Comparison of ENCODE assay signal across 1 cellular context in the genomic region with DNA sequence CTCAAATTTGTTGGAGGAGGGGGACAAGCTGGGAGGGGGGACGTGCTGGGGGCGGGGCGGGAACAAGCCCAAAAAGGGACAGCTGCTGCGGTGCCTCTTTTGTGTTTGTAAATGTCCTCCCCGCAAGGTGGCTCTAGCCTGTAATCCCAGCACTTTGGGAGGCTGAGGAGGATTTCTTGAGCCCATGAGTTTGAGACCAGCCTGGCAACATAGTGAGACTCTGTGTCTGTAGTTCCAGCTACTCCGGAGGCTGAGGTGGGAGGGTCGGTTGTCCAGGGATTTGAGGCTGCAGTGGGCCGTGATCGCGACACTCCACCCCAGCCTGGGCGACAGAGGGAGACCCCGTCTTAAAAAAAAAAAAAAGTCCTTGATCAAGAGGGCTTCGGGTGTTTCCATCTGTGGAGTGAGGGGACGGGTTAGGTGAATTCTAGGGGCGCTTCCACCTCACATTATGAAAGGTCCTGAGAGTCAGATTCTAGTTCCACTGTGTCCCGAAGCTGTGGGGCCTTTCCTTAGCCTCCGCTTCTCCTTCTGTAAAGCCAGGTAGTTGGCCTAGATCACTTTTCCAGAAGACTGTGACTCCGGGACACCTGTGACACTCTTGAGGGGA.
TF ChIP-seq lines count a peak whose summit lies in the region.

No MANE protein-coding gene starts in this region.

TF ChIP-seq in H1, 55 proteins besides CTCF, POLR2A, EP300 and RAD21:
- TF ChIP-seq ASH2L (IDR thresholded peaks at IDR 0.05; ENCODE audit: low read length) (peak; percentile 16), SP2 (IDR thresholded peaks at IDR 0.05; ENCODE audit: low read length) (no peak)
